ENCODE assay signal across 27 cellular contexts in the genomic region with DNA sequence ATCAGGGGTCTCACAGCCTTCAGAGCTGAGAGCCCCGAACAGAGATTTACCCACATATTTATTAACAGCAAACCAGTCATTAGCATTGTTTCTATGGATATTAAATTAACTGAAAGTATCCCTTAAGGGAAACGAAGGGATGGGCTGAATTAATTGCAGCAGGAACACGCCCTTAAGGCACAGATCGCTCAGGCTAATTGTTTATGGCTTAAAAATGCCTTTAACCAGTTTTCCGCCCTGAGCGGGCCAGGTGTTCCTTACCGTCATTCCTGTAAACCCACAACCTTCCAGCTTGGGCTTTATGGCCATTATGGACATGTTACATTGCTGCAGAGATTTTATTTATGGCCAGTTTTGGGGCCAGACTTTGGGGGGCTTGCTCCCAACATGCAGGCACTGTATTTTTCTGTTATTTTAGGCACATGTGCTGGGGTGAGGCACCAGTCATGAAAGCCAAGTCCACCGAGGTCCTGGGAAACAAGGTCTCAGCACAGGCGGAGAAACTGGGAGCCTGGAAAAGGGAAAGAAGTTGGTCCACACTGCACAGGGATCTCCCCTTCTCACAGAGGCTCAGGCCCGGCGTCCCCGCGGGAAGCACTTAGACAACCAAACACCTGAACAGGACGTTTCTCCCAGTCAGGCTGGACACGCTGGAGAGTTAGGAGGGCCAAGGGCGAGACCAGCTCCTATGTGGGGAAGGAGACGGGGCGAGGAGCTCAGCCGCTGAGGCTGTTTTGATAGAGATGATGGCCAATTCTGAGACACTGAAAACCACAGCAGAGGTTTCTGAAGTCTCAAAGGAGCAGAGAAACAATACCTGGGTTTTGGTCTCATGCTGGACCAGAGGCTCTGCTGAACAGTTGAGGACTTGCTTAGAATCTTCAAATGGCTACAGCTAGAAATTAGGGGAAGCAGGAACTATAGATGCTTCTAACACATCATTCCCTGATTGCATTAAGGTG.
"Had no signal": no experiment of that assay in that cellular context is flagged by ENCODE, and none has a peak within 500 bp of the region (broad histone marks: within the 10 kb centered on the region; RNA-seq: fewer than 3 reads in every experiment).

No MANE protein-coding gene starts in this region.

- H3K27ac Mint-ChIP-seq: activated CD8-positive, alpha-beta T cell treated with anti-CD3 and anti-CD28 coated beads, Interleukin-2, amount 10 ng/mL, durations not matched to agents 7 days and 5 days; activated naive CD8-positive, alpha-beta T cell treated with anti-CD3 and anti-CD28 coated beads, Interleukin-2, amount 10 ng/mL, durations not matched to agents 7 days and 5 days; IgD-negative memory B cell; T-helper 17 cell; WTC11 had no signal

- H3K9me3 ChIP-seq: adrenal gland had no signal

- DNase-seq: activated CD4-positive, alpha-beta T cell treated with anti-CD3 and anti-CD28 coated beads for 48 hours; activated CD4-positive, alpha-beta T cell treated with anti-CD3 and anti-CD28 coated beads, Interleukin-2, amount 50 U/mL, for 4 hours; activated CD4-positive, CD25-positive, alpha-beta regulatory T cell treated with anti-CD3 and anti-CD28 coated beads, Interleukin-2, amount 50 U/mL, for 72 hours; activated CD8-positive, alpha-beta memory T cell treated with anti-CD3 and anti-CD28 coated beads, Interleukin-2, amount 50 U/mL, for 48 hours; activated CD8-positive, alpha-beta T cell treated with anti-CD3 and anti-CD28 coated beads, Interleukin-2, amount 10 ng/mL, durations not matched to agents 7 days and 5 days; activated naive CD4-positive, alpha-beta T cell treated with anti-CD3 and anti-CD28 coated beads, Interleukin-2, amount 50 U/mL, for 16 hours; activated naive CD8-positive, alpha-beta T cell treated with anti-CD3 and anti-CD28 coated beads, Interleukin-2, amount 10 ng/mL, durations not matched to agents 7 days and 5 days; activated T-cell treated with anti-CD3 and anti-CD28 coated beads, Interleukin-2, amount 50 U/mL, for 1 hour; adrenal gland; anterior cingulate cortex; caudate nucleus; KG1; MV-4-11; NCI-H1092 treated with DMSO at 0.1 percent for 48 hours; NCI-H1436; NCI-H1694 treated with DMSO at 0.1 percent for 48 hours; NCI-H2081; NCI-H446; NCI-H524; NCI-H82; NK-92 treated with Interleukin-12 subunit alpha and Interleukin-12 subunit beta, amount 100 ng/mL, for 24 hours; SHP77; T-helper 17 cell; T-helper 9 cell had no signal

- FAIRE-seq: RCC 7860 had no signal

- H3K4me3 ChIP-seq: adrenal gland had no signal

- H3K27me3 ChIP-seq: adrenal gland had no signal

- H3K4me3 Mint-ChIP-seq: activated CD8-positive, alpha-beta T cell treated with anti-CD3 and anti-CD28 coated beads, Interleukin-2, amount 10 ng/mL, durations not matched to agents 7 days and 5 days; activated naive CD8-positive, alpha-beta T cell treated with anti-CD3 and anti-CD28 coated beads, Interleukin-2, amount 10 ng/mL, durations not matched to agents 7 days and 5 days; IgD-negative memory B cell; T-helper 17 cell; WTC11 had no signal

- H3K36me3 ChIP-seq: adrenal gland had no signal

- H3K36me3 Mint-ChIP-seq: activated naive CD8-positive, alpha-beta T cell treated with anti-CD3 and anti-CD28 coated beads, Interleukin-2, amount 10 ng/mL, durations not matched to agents 7 days and 5 days; IgD-negative memory B cell; WTC11 had no signal

- H3K27ac ChIP-seq: adrenal gland had no signal

- H3K9me3 Mint-ChIP-seq: activated naive CD8-positive, alpha-beta T cell treated with anti-CD3 and anti-CD28 coated beads, Interleukin-2, amount 10 ng/mL, durations not matched to agents 7 days and 5 days; IgD-negative memory B cell had no signal
